17 cellular contexts compared by ENCODE assay signal in genomic region chr1:112855152-112855836, GRCh38.
DNase-seq lines count a peak whose midpoint lies in the region; ATAC-seq, FAIRE-seq and TF ChIP-seq lines count a peak whose summit lies in the region.
"Had no signal": no experiment of that assay in that cellular context is flagged by ENCODE, and none has a peak within 500 bp of the region (broad histone marks: within the 10 kb centered on the region; RNA-seq: fewer than 3 reads in every experiment).

No MANE protein-coding gene starts in this region.

- H3K4me1 ChIP-seq in HepG2 (ENCODE audit: insufficient read depth, low read length) (no peaks in the 10 kb centered on the region), right lobe of liver (no peaks in the 10 kb centered on the region), K562 (replicated peaks in 1 of 2; ENCODE audit: control insufficient read depth in 2 of 2, insufficient read depth in 2 of 2, low read length in 2 of 2) (peaks cover 0 to 6% of the 10 kb centered on the region in 2 experiments; a peak in 2 of 5 replicates), upper lobe of left lung (peaks cover 0 to 11% (median 3%) of the 10 kb centered on the region in 4 donors)
- H3K4me1 ChIP-seq: BLaER1 treated with 17β-estradiol and CSF1 and Interleukin-3, amounts not matched to agents 10 nM and 100 nM had no signal

- H3K27me3 ChIP-seq in HepG2 (ENCODE audit: control insufficient read depth in 1 of 2, insufficient read depth in 2 of 2, low read length in 2 of 2), result peaks cover 0 to 2% of the 10 kb centered on the region in 2 experiments; a peak in 1 of 5 replicates
- no peaks in the 10 kb centered on the region for H3K27me3 ChIP-seq in right lobe of liver
- H3K27me3 ChIP-seq in K562 (ENCODE audit: control insufficient read depth in 2 of 2, insufficient read depth in 2 of 2, low read length in 2 of 2), result no peaks in the 10 kb centered on the region
- peaks cover 0 to 5% (median 2%) of the 10 kb centered on the region in 4 donors for H3K27me3 ChIP-seq in upper lobe of left lung
- H3K27me3 ChIP-seq: cardiac muscle cell had no signal

- WGBS in HepG2 (ENCODE audit: low lambda C conversion rate), result 39% methylated on average over 6 of the region's 6 CpGs
- 41% methylated on average over 6 of the region's 6 CpGs for WGBS in right lobe of liver (ENCODE audit: insufficient coverage, low coverage, low lambda C conversion rate, missing lambda C conversion rate)
- WGBS in K562 (ENCODE audit: insufficient coverage, low coverage, missing lambda C conversion rate), result 21% methylated on average over 6 of the region's 6 CpGs
- 57 to 65% methylated on average over 6 of the region's 6 CpGs for WGBS in upper lobe of left lung, 2 donors

- in situ Hi-C loops in HepG2 (cut with HindIII; ENCODE audit: extremely low pct_ligation_motif_present, low pct_unique_long_range_greater_than_20kb), result no loop called here
- in situ Hi-C loops in K562 (cut with MboI), result no loop called here

- H3K4me3 Mint-ChIP-seq in memory B cell, result peak overlapping the region; percentile 24

- H3K9me3 ChIP-seq in HepG2 (ENCODE audit: low read length), result no peaks in the 10 kb centered on the region
- H3K9me3 ChIP-seq in right lobe of liver, result no peaks in the 10 kb centered on the region
- H3K9me3 ChIP-seq in K562 (replicated peaks; ENCODE audit: control insufficient read depth, insufficient read depth, low read depth, low read length), result no peaks in the 10 kb centered on the region
- no peaks in the 10 kb centered on the region for H3K9me3 ChIP-seq in upper lobe of left lung

- H3K79me2 ChIP-seq in HepG2 (ENCODE audit: insufficient read depth, low read length), result no peaks in the 10 kb centered on the region
- no peaks in the 10 kb centered on the region for H3K79me2 ChIP-seq in K562 (ENCODE audit: control insufficient read depth, insufficient read depth, low read length)

- FAIRE-seq in HepG2 (lab: Jason Lieb, UNC), result no peak
- FAIRE-seq in K562 (lab: Jason Lieb, UNC), result no peak
- FAIRE-seq: urothelium cell line had no signal

- TF ChIP-seq RAD21 in HepG2 (CRISPR knock-in tag; IDR thresholded peaks at IDR 0.05) (no peak), K562 (CRISPR knock-in tag; conservative IDR thresholded peaks at IDR 0.05 in 1 of 2, IDR thresholded peaks at IDR 0.05 in 1 of 2) (no peak)

- CTCF ChIA-PET in HepG2 (lab: Yijun Ruan, JAX; ENCODE audit: low intra/inter-chr PET ratio, low total read pairs) (no interaction called here), K562 (lab: Yijun Ruan, JAX; ENCODE audit: low intra/inter-chr PET ratio) (no interaction called here)

- H3K9ac ChIP-seq in HepG2 (ENCODE audit: insufficient read depth, low read depth, low read length) (no peak overlapping the region), K562 (ENCODE audit: insufficient read depth in 1 of 2, low read depth in 2 of 2, low read length in 2 of 2) (no peak overlapping the region)
- H3K9ac ChIP-seq: BLaER1 treated with 17β-estradiol and CSF1 and Interleukin-3, amounts not matched to agents 10 nM and 100 nM had no signal

- H3K4me2 ChIP-seq in HepG2 (ENCODE audit: low read depth, low read length) (no peak overlapping the region), K562 (ENCODE audit: insufficient read depth, low read length) (no peak overlapping the region)
- H3K4me2 ChIP-seq: BLaER1 treated with 17β-estradiol and CSF1 and Interleukin-3, amounts not matched to agents 10 nM and 100 nM had no signal

- H3K27ac Mint-ChIP-seq in memory B cell, result no peak overlapping the region

- ATAC-seq in HepG2, result no peak
- no peak for ATAC-seq in right lobe of liver
- no peak for ATAC-seq in K562
- no peak for ATAC-seq in memory B cell (ENCODE audit: low read depth)
- no peak for ATAC-seq in upper lobe of left lung (ENCODE audit: low FRiP score in 2 of 2)

- H3K27me3 Mint-ChIP-seq in memory B cell, result peaks cover 9% of the 10 kb centered on the region

- no peaks in the 10 kb centered on the region for H3K9me3 Mint-ChIP-seq in memory B cell

- TF ChIP-seq EP300 in HepG2 (IDR thresholded peaks at IDR 0.05; ENCODE audit: low read depth in 2 of 2, low read length in 2 of 2), result no peak
- TF ChIP-seq EP300 in HepG2 (CRISPR knock-in tag; IDR thresholded peaks at IDR 0.05; ENCODE audit: borderline replicate concordance), result no peak
- TF ChIP-seq EP300 in K562 (IDR thresholded peaks at IDR 0.05; ENCODE audit: low read length), result no peak
- TF ChIP-seq EP300 in upper lobe of left lung (IDR thresholded peaks at IDR 0.05), result no peak

- H2AFZ ChIP-seq in HepG2 (ENCODE audit: low read length), result no peak overlapping the region
- H2AFZ ChIP-seq in K562 (ENCODE audit: low read depth, low read length), result no peak overlapping the region

- H4K20me1 ChIP-seq in HepG2 (ENCODE audit: insufficient read depth, low read length) (no peaks in the 10 kb centered on the region), K562 (replicated peaks; ENCODE audit: control insufficient read depth, insufficient read depth, low read length) (no peaks in the 10 kb centered on the region)
- H4K20me1 ChIP-seq: BLaER1 treated with 17β-estradiol and CSF1 and Interleukin-3, amounts not matched to agents 10 nM and 100 nM had no signal

- H3K4me3 ChIP-seq in HepG2 (replicated peaks in 1 of 3; ENCODE audit: insufficient read depth in 1 of 3, low read depth in 2 of 3, low read length in 3 of 3), result no peak overlapping the region
- H3K4me3 ChIP-seq in right lobe of liver, result no peak overlapping the region
- H3K4me3 ChIP-seq in K562, result no peak overlapping the region
- H3K4me3 ChIP-seq in upper lobe of left lung, result peak overlapping the region in 3 of 4 donors; percentile 27 to 35 (median 29)
- H3K4me3 ChIP-seq: BLaER1 treated with 17β-estradiol and CSF1 and Interleukin-3, amounts not matched to agents 10 nM and 100 nM; cardiac muscle cell; lung had no signal

- H3K36me3 ChIP-seq in HepG2 (replicated peaks in 1 of 2; ENCODE audit: control insufficient read depth in 1 of 2, insufficient read depth in 2 of 2, low read length in 2 of 2), result no peaks in the 10 kb centered on the region
- no peaks in the 10 kb centered on the region for H3K36me3 ChIP-seq in right lobe of liver
- no peaks in the 10 kb centered on the region for H3K36me3 ChIP-seq in K562 (ENCODE audit: control insufficient read depth, insufficient read depth, low read length)
- no peaks in the 10 kb centered on the region for H3K36me3 ChIP-seq in upper lobe of left lung
- H3K36me3 ChIP-seq: BLaER1 treated with 17β-estradiol and CSF1 and Interleukin-3, amounts not matched to agents 10 nM and 100 nM; cardiac muscle cell had no signal

- POLR2A ChIA-PET in HepG2 (lab: Yijun Ruan, JAX), result no interaction called here
- POLR2A ChIA-PET in K562 (lab: Yijun Ruan, JAX), result interaction anchor here (0.7 to 1.2 kb wide), 2 partner anchors 10 to 58 kb away, joined by 3 to 4 read pairs; no protein-coding TSS in a partner anchor

- DNase-seq in HepG2 (ENCODE audit: low spot score), result no peak
- no peak for DNase-seq in right lobe of liver
- DNase-seq in K562 (ENCODE audit: extremely low read depth in 1 of 4, low spot score in 3 of 4), result no peak
- DNase-seq in memory B cell (ENCODE audit: low spot score in 2 of 2), result no peak
- no peak for DNase-seq in upper lobe of left lung
- DNase-seq in erythroblast (lab: John Stamatoyannopoulos, UW), result no peak
- no peak for DNase-seq in NCI-H146 (lab: John Stamatoyannopoulos, UW)
- DNase-seq in COLO668 (lab: John Stamatoyannopoulos, UW; ENCODE audit: unreplicated experiment), result no peak
- DNase-seq: activated CD4-positive, alpha-beta T cell treated with anti-CD3 and anti-CD28 coated beads, Interleukin-2, amount 50 U/mL, for 4 hours; activated gamma-delta T cell; GOT3; KBM-7; NCI-H510A treated with DMSO at 0.1 percent for 48 hours had no signal

- TF ChIP-seq CTCF in HepG2 (CRISPR knock-in tag; IDR thresholded peaks at IDR 0.05) (no peak), right lobe of liver (IDR thresholded peaks at IDR 0.05) (no peak), K562 (IDR thresholded peaks at IDR 0.05 in 2 of 3, conservative IDR thresholded peaks at IDR 0.05 in 1 of 3; ENCODE audit: insufficient read depth in 2 of 3, low read depth in 1 of 3, low read length in 3 of 3) (no peak), upper lobe of left lung (IDR thresholded peaks at IDR 0.05) (no peak)

- H3K9me1 ChIP-seq in K562 (ENCODE audit: control insufficient read depth, insufficient read depth, low read length), result no peaks in the 10 kb centered on the region

- intact Hi-C loops in HepG2 (cut with micrococcal nuclease; ENCODE audit: unreplicated experiment), result no loop called here
- intact Hi-C loops in right lobe of liver (cut with DNase I), result no loop called here
- intact Hi-C loops in K562 (cut with micrococcal nuclease), result no loop called here

- H3K4me1 Mint-ChIP-seq in memory B cell, result no peaks in the 10 kb centered on the region

- no peak for TF ChIP-seq POLR2A in HepG2 (IDR thresholded peaks at IDR 0.05; ENCODE audit: insufficient read depth in 1 of 2, low read depth in 2 of 2, low read length in 2 of 2)
- TF ChIP-seq POLR2A in right lobe of liver (IDR thresholded peaks at IDR 0.05), result no peak
- TF ChIP-seq POLR2A in K562 (conservative IDR thresholded peaks at IDR 0.05), result no peak
- no peak for TF ChIP-seq POLR2A in upper lobe of left lung (IDR thresholded peaks at IDR 0.05)
- TF ChIP-seq POLR2A in erythroblast (IDR thresholded peaks at IDR 0.05; ENCODE audit: low read length), result no peak

- H3K36me3 Mint-ChIP-seq in memory B cell, result no peaks in the 10 kb centered on the region

- H3K27ac ChIP-seq in HepG2 (ENCODE audit: extremely low read length, insufficient read depth, low read length) (no peak overlapping the region), right lobe of liver (no peak overlapping the region), K562 (ENCODE audit: extremely low read depth, low read depth, low read length) (no peak overlapping the region), upper lobe of left lung (no peak overlapping the region)
- H3K27ac ChIP-seq: BLaER1 treated with 17β-estradiol and CSF1 and Interleukin-3, amounts not matched to agents 10 nM and 100 nM; cardiac muscle cell had no signal

- no TSS peak for BruUV-seq in HepG2 (replicated peaks; lab: Mats Ljungman, UMichigan)
- no TSS peak for BruUV-seq in K562 (replicated peaks; lab: Mats Ljungman, UMichigan)

TF ChIP-seq in K562, 482 proteins besides CTCF, POLR2A, EP300 and RAD21 (continues in another document):
- no peak for TF ChIP-seq TFE3 (CRISPR knock-in tag; IDR thresholded peaks at IDR 0.05)

Comparison
In these comparisons a context has a peak if more than half of its experiments do, and no peak if none do; other contexts are left out.
1. H3K4me3 ChIP-seq: peak in upper lobe of left lung (3 of 4); none in HepG2 (0 of 3), right lobe of liver (0 of 3) and K562 (single experiment).
2. Of the 241 proteins assayed by ChIP-seq in both HepG2 and K562: peak only in HepG2: none; only in K562: none; in both: CEBPB; in neither: 239; mixed calls (peak in some experiments, not most) for 1.